ENCODE assay signal across 21 cellular contexts in genomic region chr22:27214691-27215090, GRCh38.
DNase-seq lines count a peak whose midpoint lies in the region; ATAC-seq and TF ChIP-seq lines count a peak whose summit lies in the region.
"Had no signal": no experiment of that assay in that cellular context is flagged by ENCODE, and none has a peak within 500 bp of the region (broad histone marks: within the 10 kb centered on the region; RNA-seq: fewer than 3 reads in every experiment).

No MANE protein-coding gene starts in this region.

- H3K9ac ChIP-seq in colonic mucosa (ENCODE audit: low read depth in 2 of 2, low read length in 2 of 2) (no peak overlapping the region), neuronal stem cell (ENCODE audit: low read depth, low read length, poor library complexity) (no peak overlapping the region)

- no peak overlapping the region for H3K23ac ChIP-seq in neuronal stem cell (ENCODE audit: low read depth, low read length, poor library complexity)

- H3K27me3 ChIP-seq in Peyer's patch (no peaks in the 10 kb centered on the region), colonic mucosa (no peaks in the 10 kb centered on the region), neuronal stem cell (ENCODE audit: control insufficient read depth in 3 of 3, insufficient read depth in 3 of 3, low read depth in 1 of 3, low read length in 3 of 3) (no peaks in the 10 kb centered on the region), thoracic aorta (replicated peaks; ENCODE audit: insufficient read depth) (no peaks in the 10 kb centered on the region)
- H3K27me3 ChIP-seq: pancreas, right lobe of liver had no signal

- no peak overlapping the region for H2BK12ac ChIP-seq in neuronal stem cell (ENCODE audit: low read length)

- no CpG with 5 or more reads among the region's 6 CpGs for WGBS in neuronal stem cell (ENCODE audit: extremely low coverage in 2 of 2, insufficient read length in 2 of 2, insufficient replicate concordance in 1 of 2), 2 donors

- no peak for ATAC-seq in thoracic aorta (ENCODE audit: insufficient number of reproducible peaks, low FRiP score, low read depth)
- ATAC-seq: activated CD4-positive, alpha-beta T cell treated with anti-CD3 and anti-CD28 coated beads for 36 hours; activated naive CD8-positive, alpha-beta T cell treated with anti-CD3 and anti-CD28 coated beads, Interleukin-2, amount 50 U/mL, for 24 hours had no signal

- TF ChIP-seq POLR2A in Peyer's patch (IDR thresholded peaks at IDR 0.05): no peak

- H3K4me2 ChIP-seq in neuronal stem cell (ENCODE audit: insufficient read depth, low read length, poor library complexity, severe bottlenecking): no peak overlapping the region

- no peak overlapping the region for H2BK120ac ChIP-seq in neuronal stem cell (ENCODE audit: low read depth, low read length)

- H3K9me3 ChIP-seq in Peyer's patch: no peaks in the 10 kb centered on the region
- no peaks in the 10 kb centered on the region for H3K9me3 ChIP-seq in colonic mucosa
- no peaks in the 10 kb centered on the region for H3K9me3 ChIP-seq in neuronal stem cell (replicated peaks in 1 of 2; ENCODE audit: control insufficient read depth in 2 of 2, insufficient read depth in 1 of 2, low read depth in 1 of 2, low read length in 2 of 2)
- H3K9me3 ChIP-seq in thoracic aorta: no peaks in the 10 kb centered on the region
- H3K9me3 ChIP-seq: pancreas, right lobe of liver had no signal

- no peak overlapping the region for H2BK15ac ChIP-seq in neuronal stem cell (ENCODE audit: low read length)

- H3K4me3 ChIP-seq in Peyer's patch: no peak overlapping the region
- no peak overlapping the region for H3K4me3 ChIP-seq in colonic mucosa
- H3K4me3 ChIP-seq in neuronal stem cell (ENCODE audit: low read length in 2 of 2): no peak overlapping the region
- no peak overlapping the region for H3K4me3 ChIP-seq in thoracic aorta
- H3K4me3 ChIP-seq: pancreas, right lobe of liver, SK-N-MC had no signal

- DNase-seq in Peyer's patch (no peak), colonic mucosa (no peak), neuronal stem cell (ENCODE audit: low spot score) (no peak), thoracic aorta (ENCODE audit: low spot score) (no peak), HPDE6-E6E7 (ENCODE audit: extremely low spot score) (no peak), SHP77 treated with DMSO at 0.1 percent for 48 hours (lab: John Stamatoyannopoulos, UW) (no peak)
- DNase-seq in activated T-cell treated with anti-CD3 and anti-CD28 coated beads, Interleukin-2, amount 50 U/mL, for 48 hours: no peak
- DNase-seq: activated CD4-positive, alpha-beta T cell treated with anti-CD3 and anti-CD28 coated beads for 36 hours; activated gamma-delta T cell treated with Interleukin-2 at 50 U/mL for 16 hours; activated naive CD8-positive, alpha-beta T cell treated with anti-CD3 and anti-CD28 coated beads, Interleukin-2, amount 50 U/mL, for 24 hours; CD4-positive, alpha-beta memory T cell; cortex of kidney; endodermal cell; HCEC 1CT; NCI-H1048; NCI-H187 treated with DMSO at 0.1 percent for 48 hours; right lobe of liver; T-helper 2 cell had no signal

- no peak for TF ChIP-seq CTCF in Peyer's patch (IDR thresholded peaks at IDR 0.05)
- TF ChIP-seq CTCF in colonic mucosa (IDR thresholded peaks at IDR 0.05): no peak
- no peak for TF ChIP-seq CTCF in thoracic aorta (IDR thresholded peaks at IDR 0.05)

- H4K8ac ChIP-seq in neuronal stem cell (ENCODE audit: low read depth, low read length): no peak overlapping the region

- H3K79me1 ChIP-seq in neuronal stem cell (ENCODE audit: low read depth, low read length): no peaks in the 10 kb centered on the region

- intact Hi-C loops in colonic mucosa (cut with DNase I): no loop called here

- no peaks in the 10 kb centered on the region for H3K36me3 ChIP-seq in Peyer's patch
- no peaks in the 10 kb centered on the region for H3K36me3 ChIP-seq in colonic mucosa
- H3K36me3 ChIP-seq in neuronal stem cell (replicated peaks in 1 of 2; ENCODE audit: control insufficient read depth in 2 of 2, insufficient read depth in 2 of 2, low read length in 2 of 2): no peaks in the 10 kb centered on the region
- H3K36me3 ChIP-seq in thoracic aorta: no peaks in the 10 kb centered on the region
- H3K36me3 ChIP-seq: pancreas, right lobe of liver had no signal

- H3K4ac ChIP-seq in neuronal stem cell (ENCODE audit: low read length): no peak overlapping the region

- H3K18ac ChIP-seq in neuronal stem cell (ENCODE audit: low read length): no peak overlapping the region

- H2BK5ac ChIP-seq in neuronal stem cell (ENCODE audit: low read length): no peak overlapping the region

- H2AK5ac ChIP-seq in neuronal stem cell (ENCODE audit: low read depth, low read length): peak overlapping the region; percentile 8

- no peak overlapping the region for H3K14ac ChIP-seq in neuronal stem cell (ENCODE audit: low read length)

- peak overlapping the region in 3 of 4 donors; percentile 56 to 74 (median 66) for H3K27ac ChIP-seq in Peyer's patch
- peak overlapping the region; percentile 44 for H3K27ac ChIP-seq in colonic mucosa
- H3K27ac ChIP-seq in neuronal stem cell (replicated peaks; ENCODE audit: low read length): no peak overlapping the region
- H3K27ac ChIP-seq in thoracic aorta: peak overlapping the region; percentile 39 to 72
- H3K27ac ChIP-seq: HL-60, right lobe of liver, SK-N-MC had no signal

- H2AFZ ChIP-seq in neuronal stem cell (ENCODE audit: low read length): no peak overlapping the region

- H3K4me1 ChIP-seq in Peyer's patch: peaks cover 0 to 19% (median 0%) of the 10 kb centered on the region in 4 donors
- H3K4me1 ChIP-seq in colonic mucosa: no peaks in the 10 kb centered on the region
- peaks cover 8 to 14% of the 10 kb centered on the region in 2 donors for H3K4me1 ChIP-seq in neuronal stem cell (ENCODE audit: control insufficient read depth in 2 of 2, insufficient read depth in 1 of 2, low read depth in 1 of 2, low read length in 2 of 2)
- H3K4me1 ChIP-seq in thoracic aorta (ENCODE audit: control insufficient read depth in 1 of 2, low read depth in 2 of 2): peaks cover 22 to 36% of the 10 kb centered on the region in 2 donors
- H3K4me1 ChIP-seq: right lobe of liver had no signal

- H4K91ac ChIP-seq in neuronal stem cell (ENCODE audit: low read depth, low read length, poor library complexity): no peak overlapping the region
